ENCODE assay signal across 1 cellular context in the genomic region with DNA sequence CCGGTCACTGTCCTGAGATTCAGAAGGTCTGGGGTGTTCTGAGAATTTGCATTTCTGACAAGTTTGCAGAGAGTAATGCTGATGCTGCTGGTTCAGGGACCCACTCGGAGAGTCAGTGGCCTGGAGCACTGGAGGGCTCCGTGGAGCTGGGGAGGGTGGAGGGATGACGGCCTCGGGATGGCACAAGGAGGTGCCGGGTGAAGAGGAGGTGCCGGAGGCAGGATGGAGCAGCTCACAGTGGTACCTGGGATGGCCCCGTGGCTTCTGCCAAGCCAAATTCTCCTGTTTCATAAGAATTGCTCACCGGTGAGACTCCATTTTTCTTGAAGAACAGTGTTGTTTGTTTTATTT.
TF ChIP-seq lines count a peak whose summit lies in the region.

No MANE protein-coding gene starts in this region.

TF ChIP-seq in HepG2, 621 proteins besides CTCF, POLR2A, EP300 and RAD21 (continued from another document):
- TF ChIP-seq, protein P1, sequence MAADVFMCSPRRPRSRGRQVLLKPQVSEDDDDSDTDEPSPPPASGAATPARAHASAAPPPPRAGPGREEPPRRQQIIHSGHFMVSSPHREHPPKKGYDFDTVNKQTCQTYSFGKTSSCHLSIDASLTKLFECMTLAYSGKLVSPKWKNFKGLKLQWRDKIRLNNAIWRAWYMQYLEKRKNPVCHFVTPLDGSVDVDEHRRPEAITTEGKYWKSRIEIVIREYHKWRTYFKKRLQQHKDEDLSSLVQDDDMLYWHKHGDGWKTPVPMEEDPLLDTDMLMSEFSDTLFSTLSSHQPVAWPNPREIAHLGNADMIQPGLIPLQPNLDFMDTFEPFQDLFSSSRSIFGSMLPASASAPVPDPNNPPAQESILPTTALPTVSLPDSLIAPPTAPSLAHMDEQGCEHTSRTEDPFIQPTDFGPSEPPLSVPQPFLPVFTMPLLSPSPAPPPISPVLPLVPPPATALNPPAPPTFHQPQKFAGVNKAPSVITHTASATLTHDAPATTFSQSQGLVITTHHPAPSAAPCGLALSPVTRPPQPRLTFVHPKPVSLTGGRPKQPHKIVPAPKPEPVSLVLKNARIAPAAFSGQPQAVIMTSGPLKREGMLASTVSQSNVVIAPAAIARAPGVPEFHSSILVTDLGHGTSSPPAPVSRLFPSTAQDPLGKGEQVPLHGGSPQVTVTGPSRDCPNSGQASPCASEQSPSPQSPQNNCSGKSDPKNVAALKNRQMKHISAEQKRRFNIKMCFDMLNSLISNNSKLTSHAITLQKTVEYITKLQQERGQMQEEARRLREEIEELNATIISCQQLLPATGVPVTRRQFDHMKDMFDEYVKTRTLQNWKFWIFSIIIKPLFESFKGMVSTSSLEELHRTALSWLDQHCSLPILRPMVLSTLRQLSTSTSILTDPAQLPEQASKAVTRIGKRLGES (CRISPR knock-in tag; IDR thresholded peaks at IDR 0.05; ENCODE audit: borderline replicate concordance) = no peak
- 0 out of 2 replicates have a peak, but pooled peaks have one; percentile 27 for TF ChIP-seq HDAC1 (CRISPR knock-in tag; IDR thresholded peaks at IDR 0.05)
